Comparison of ENCODE assay signal across 9 cellular contexts in the genomic region with DNA sequence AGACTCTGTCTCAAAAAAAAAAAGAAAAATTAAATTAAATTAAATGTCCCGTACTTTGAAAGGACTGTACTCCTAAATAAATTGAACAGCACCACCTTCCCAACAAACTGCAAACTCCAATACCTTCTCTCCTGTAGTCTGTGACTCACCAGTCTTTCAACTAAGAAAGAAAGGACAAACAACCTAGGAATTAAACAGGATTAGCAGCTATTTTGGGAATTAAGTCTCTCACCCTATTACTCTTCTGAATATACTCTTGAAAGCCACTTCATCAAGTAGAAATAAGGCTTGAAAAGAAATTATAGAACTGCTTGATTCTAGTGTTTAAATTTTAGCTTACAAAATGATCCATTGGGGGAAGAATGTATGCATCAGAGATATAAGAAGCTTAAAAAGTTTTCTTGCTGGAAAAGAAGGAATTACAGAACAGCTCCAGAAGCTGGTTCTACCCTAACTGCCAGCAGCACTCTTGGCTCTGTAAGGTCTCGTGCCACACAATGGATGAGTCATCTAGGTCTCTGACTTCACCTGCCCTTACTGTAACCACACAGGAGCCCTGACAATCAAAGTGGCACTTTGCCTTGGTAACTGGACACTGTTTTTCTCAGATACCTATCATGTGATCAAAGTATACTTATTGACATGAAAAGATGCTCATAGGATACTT. TPM values are rescaled to one million over a fixed set of nuclear protein-coding genes. Genes with fewer than 3 reads are reported as not detected.
A peak's percentile ranks its signal among the peaks of the same experiment; 100 is the strongest.
DNase-seq lines count a peak whose midpoint lies in the region; ATAC-seq, FAIRE-seq and TF ChIP-seq lines count a peak whose summit lies in the region.
"Had no signal": no experiment of that assay in that cellular context is flagged by ENCODE, and none has a peak within 500 bp of the region (broad histone marks: within the 10 kb centered on the region; RNA-seq: fewer than 3 reads in every experiment).

No MANE protein-coding gene starts in this region.

- TF ChIP-seq CTCF in neural progenitor cell (IDR thresholded peaks at IDR 0.05) (no peak), D721Med (IDR thresholded peaks at IDR 0.05; ENCODE audit: insufficient read depth, missing control alignments) (no peak)

- peak; percentile 99 for DNase-seq in DMS53 (lab: John Stamatoyannopoulos, UW)
- peak; percentile 82 for DNase-seq in RCC 7860 (ENCODE audit: low spot score)
- DNase-seq in astrocyte of the hippocampus (ENCODE audit: low read depth, low spot score) = peak; percentile 82
- DNase-seq in neural progenitor cell (ENCODE audit: low spot score) = peak; percentile 38
- DNase-seq in nucleus accumbens (lab: John Stamatoyannopoulos, UW) = no peak
- DNase-seq in midbrain (lab: John Stamatoyannopoulos, UW) = no peak
- DNase-seq in D721Med (ENCODE audit: insufficient read length, low spot score) = no peak

- peaks cover 20% of the 10 kb centered on the region for H3K4me1 Mint-ChIP-seq in neural progenitor cell

- H3K9me3 ChIP-seq in neural progenitor cell (ENCODE audit: low read depth) = no peaks in the 10 kb centered on the region

- no peak overlapping the region for H3K9ac ChIP-seq in neural progenitor cell

- peak; percentile 43 for ATAC-seq in HG03060 (IDR thresholded peaks at IDR 0.05; ENCODE audit: low read depth, unreplicated experiment)

- peaks cover 3% of the 10 kb centered on the region for H3K27me3 Mint-ChIP-seq in neural progenitor cell (ENCODE audit: insufficient read depth, low read depth)

- H3K27ac ChIP-seq in neural progenitor cell = peak overlapping the region; percentile 66
- H3K27ac ChIP-seq: HL-60 had no signal

- H3K4me1 ChIP-seq in neural progenitor cell = peaks cover 38% of the 10 kb centered on the region

- no peaks in the 10 kb centered on the region for H3K36me3 ChIP-seq in neural progenitor cell

- H3K27ac Mint-ChIP-seq in neural progenitor cell = peak overlapping the region; percentile 90

- no peak overlapping the region for H3K4me3 Mint-ChIP-seq in neural progenitor cell

- FAIRE-seq in RCC 7860 (lab: Jason Lieb, UNC) = peak; percentile 46
- FAIRE-seq in D721Med (lab: Jason Lieb, UNC) = no peak

- H3F3A ChIP-seq in neural progenitor cell (ENCODE audit: low read depth) = peaks cover 42% of the 10 kb centered on the region

- H3K36me3 Mint-ChIP-seq in neural progenitor cell = no peaks in the 10 kb centered on the region

- H3K79me2 ChIP-seq in neural progenitor cell (ENCODE audit: low read depth) = peaks cover 9% of the 10 kb centered on the region

- H3K9me3 Mint-ChIP-seq in neural progenitor cell = no peaks in the 10 kb centered on the region

- no peak overlapping the region for H3K4me3 ChIP-seq in neural progenitor cell

- no peaks in the 10 kb centered on the region for H3K27me3 ChIP-seq in neural progenitor cell

- H4K20me1 ChIP-seq in neural progenitor cell (ENCODE audit: low read depth) = no peaks in the 10 kb centered on the region

- no peak overlapping the region for H2AFZ ChIP-seq in neural progenitor cell (replicated peaks)

- peak overlapping the region; percentile 62 for H3K4me2 ChIP-seq in neural progenitor cell

RNA-seq across cellular contexts. Expression of a gene that starts 57.0 kb away (rescaled TPM):
- 44.2 and 48.0 TPM in 2 replicates for total RNA-seq in neural progenitor cell (ENCODE audit: low replicate concordance)

RNA-seq across cellular contexts. Expression of a gene that starts 59.2 kb away (rescaled TPM):
- 19.1 and 25.0 TPM in 2 replicates for total RNA-seq in neural progenitor cell (ENCODE audit: low replicate concordance)

Comparison
In these comparisons a context has a peak if more than half of its experiments do, and no peak if none do; other contexts are left out.
1. DNase-seq: peak in DMS53 (single experiment), RCC 7860 (single experiment), astrocyte of the hippocampus (single experiment) and neural progenitor cell (single experiment); none in nucleus accumbens (0 of 56), midbrain (single experiment) and D721Med (single experiment).